ENCODE assay signal across 15 cellular contexts in genomic region chr22:36143956-36144355, GRCh38. TPM values are rescaled to one million over a fixed set of nuclear protein-coding genes. Genes with fewer than 3 reads are reported as not detected.
DNase-seq lines count a peak whose midpoint lies in the region; TF ChIP-seq lines count a peak whose summit lies in the region.
"Had no signal": no experiment of that assay in that cellular context is flagged by ENCODE, and none has a peak within 500 bp of the region (broad histone marks: within the 10 kb centered on the region; RNA-seq: fewer than 3 reads in every experiment).

No MANE protein-coding gene starts in this region.

- H3K27ac Mint-ChIP-seq in activated naive CD4-positive, alpha-beta T cell treated with anti-CD3 and anti-CD28 coated beads, Interleukin-2, amount 50 U/mL, for 24 hours = peak overlapping the region; percentile 18
- H3K27ac Mint-ChIP-seq in CD8-positive, alpha-beta memory T cell = peak overlapping the region in 7 of 8 donors; percentile 18 to 98 (median 81)

- no peak for TF ChIP-seq POLR2A in sigmoid colon (IDR thresholded peaks at IDR 0.05)

- H3K27ac ChIP-seq in CD8-positive, alpha-beta memory T cell (ENCODE audit: low read depth, low read length) = no peak overlapping the region
- H3K27ac ChIP-seq in liver (ENCODE audit: low read depth in 1 of 2, low read length in 2 of 2) (peak overlapping the region; percentile 11 to 32), sigmoid colon (no peak overlapping the region)
- H3K27ac ChIP-seq: C4-2B had no signal

- no peak overlapping the region for H3K4me3 ChIP-seq in CD8-positive, alpha-beta memory T cell (ENCODE audit: low read length)
- H3K4me3 ChIP-seq in liver (ENCODE audit: low read depth in 1 of 3, low read length in 3 of 3) (no peak overlapping the region), sigmoid colon (no peak overlapping the region)

- no peaks in the 10 kb centered on the region for H3K27me3 Mint-ChIP-seq in activated naive CD4-positive, alpha-beta T cell treated with anti-CD3 and anti-CD28 coated beads, Interleukin-2, amount 50 U/mL, for 24 hours
- peaks cover 0 to under 1% of the 10 kb centered on the region in 2 donors for H3K27me3 Mint-ChIP-seq in CD8-positive, alpha-beta memory T cell

- H3K4me1 Mint-ChIP-seq in activated naive CD4-positive, alpha-beta T cell treated with anti-CD3 and anti-CD28 coated beads, Interleukin-2, amount 50 U/mL, for 24 hours = peaks cover 32% of the 10 kb centered on the region
- peaks cover 35 to 56% (median 37%) of the 10 kb centered on the region in 3 donors for H3K4me1 Mint-ChIP-seq in CD8-positive, alpha-beta memory T cell

- POLR2A ChIA-PET in CD8-positive, alpha-beta memory T cell (lab: Charles Lee) = no interaction called here

- no peak for TF ChIP-seq RAD21 in liver (IDR thresholded peaks at IDR 0.05)

- no peaks in the 10 kb centered on the region for H3K9me3 Mint-ChIP-seq in activated naive CD4-positive, alpha-beta T cell treated with anti-CD3 and anti-CD28 coated beads, Interleukin-2, amount 50 U/mL, for 24 hours
- no peaks in the 10 kb centered on the region for H3K9me3 Mint-ChIP-seq in CD8-positive, alpha-beta memory T cell

- TF ChIP-seq EP300 in sigmoid colon (IDR thresholded peaks at IDR 0.05) = no peak

- no peak for DNase-seq in activated naive CD4-positive, alpha-beta T cell treated with Interleukin-2 at 50 U/mL for 16 hours
- no peak for DNase-seq in CD8-positive, alpha-beta memory T cell
- DNase-seq in sigmoid colon = peak; percentile 56
- no peak for DNase-seq in stimulated activated CD4-positive, alpha-beta T cell treated with anti-CD3 and anti-CD28 coated beads, Interleukin-2, amount 100 ng/mL, for 48 hours
- no peak for DNase-seq in anterior cingulate cortex (lab: John Stamatoyannopoulos, UW)
- DNase-seq: H7, IMR-90, Karpas-422, MM.1S, NCI-H1092 treated with DMSO at 0.1 percent for 48 hours, NCI-H524 had no signal

- H3K4me1 ChIP-seq in CD8-positive, alpha-beta memory T cell (ENCODE audit: insufficient read depth, low read length) = peaks cover 1% of the 10 kb centered on the region
- H3K4me1 ChIP-seq in liver (ENCODE audit: control insufficient read depth in 4 of 4, insufficient read depth in 4 of 4, low read length in 3 of 4) (peaks cover 5 to 51% (median 35%) of the 10 kb centered on the region in 4 donors), sigmoid colon (peaks cover 0 to 25% (median 12%) of the 10 kb centered on the region in 4 donors)

- intact Hi-C loops in sigmoid colon (cut with DNase I) = loop anchor here (1.0 kb wide), 1 partner anchor 36 kb away; no protein-coding TSS in a partner anchor

- no peak overlapping the region for H3K9ac ChIP-seq in liver (ENCODE audit: low read depth in 1 of 2, low read length in 2 of 2)

- H3K36me3 ChIP-seq in CD8-positive, alpha-beta memory T cell (ENCODE audit: insufficient read depth, low read length) = peaks cover 61% of the 10 kb centered on the region
- H3K36me3 ChIP-seq in liver (ENCODE audit: control insufficient read depth in 4 of 4, insufficient read depth in 3 of 4, low read depth in 1 of 4, low read length in 3 of 4) (peaks cover 0 to 27% (median 8%) of the 10 kb centered on the region in 4 donors), sigmoid colon (peaks cover 0 to 34% (median 7%) of the 10 kb centered on the region in 4 donors)

- 72% methylated on average over 4 of the region's 4 CpGs for WGBS in liver
- WGBS in sigmoid colon, 2 donors = 71 to 78% methylated on average over 4 of the region's 4 CpGs

- CTCF ChIA-PET in CD8-positive, alpha-beta memory T cell (lab: Charles Lee) = interaction anchor here (1.8 to 3.3 kb wide), 3 partner anchors 17 to 36 kb away, joined by 3 to 15 read pairs (median 14); partner anchors contain the start of gene APOL3

- no peaks in the 10 kb centered on the region for H3K27me3 ChIP-seq in CD8-positive, alpha-beta memory T cell (ENCODE audit: insufficient read depth, low read length, poor library complexity, severe bottlenecking)
- H3K27me3 ChIP-seq in liver (ENCODE audit: control insufficient read depth in 4 of 4, insufficient read depth in 4 of 4, low read length in 3 of 4) = no peaks in the 10 kb centered on the region
- H3K27me3 ChIP-seq in sigmoid colon = no peaks in the 10 kb centered on the region

- no peaks in the 10 kb centered on the region for H3K9me3 ChIP-seq in CD8-positive, alpha-beta memory T cell (ENCODE audit: low read length)
- H3K9me3 ChIP-seq in liver (ENCODE audit: control insufficient read depth in 4 of 4, low read length in 3 of 4) = no peaks in the 10 kb centered on the region
- no peaks in the 10 kb centered on the region for H3K9me3 ChIP-seq in sigmoid colon

- TF ChIP-seq CTCF in liver (IDR thresholded peaks at IDR 0.05; ENCODE audit: low read depth, low read length, missing input control) (no peak), sigmoid colon (IDR thresholded peaks at IDR 0.05) (no peak)

- no peak overlapping the region for H3K4me3 Mint-ChIP-seq in activated naive CD4-positive, alpha-beta T cell treated with anti-CD3 and anti-CD28 coated beads, Interleukin-2, amount 50 U/mL, for 24 hours
- peak overlapping the region in 1 of 7 donors; percentile 50 for H3K4me3 Mint-ChIP-seq in CD8-positive, alpha-beta memory T cell

- peaks cover 5% of the 10 kb centered on the region for H3K36me3 Mint-ChIP-seq in activated naive CD4-positive, alpha-beta T cell treated with anti-CD3 and anti-CD28 coated beads, Interleukin-2, amount 50 U/mL, for 24 hours
- peaks cover 0 to 94% (median 23%) of the 10 kb centered on the region in 3 donors for H3K36me3 Mint-ChIP-seq in CD8-positive, alpha-beta memory T cell

TF ChIP-seq in liver, 16 proteins besides CTCF, POLR2A, EP300 and RAD21 (continues in another document):
- TF ChIP-seq, protein P1, sequence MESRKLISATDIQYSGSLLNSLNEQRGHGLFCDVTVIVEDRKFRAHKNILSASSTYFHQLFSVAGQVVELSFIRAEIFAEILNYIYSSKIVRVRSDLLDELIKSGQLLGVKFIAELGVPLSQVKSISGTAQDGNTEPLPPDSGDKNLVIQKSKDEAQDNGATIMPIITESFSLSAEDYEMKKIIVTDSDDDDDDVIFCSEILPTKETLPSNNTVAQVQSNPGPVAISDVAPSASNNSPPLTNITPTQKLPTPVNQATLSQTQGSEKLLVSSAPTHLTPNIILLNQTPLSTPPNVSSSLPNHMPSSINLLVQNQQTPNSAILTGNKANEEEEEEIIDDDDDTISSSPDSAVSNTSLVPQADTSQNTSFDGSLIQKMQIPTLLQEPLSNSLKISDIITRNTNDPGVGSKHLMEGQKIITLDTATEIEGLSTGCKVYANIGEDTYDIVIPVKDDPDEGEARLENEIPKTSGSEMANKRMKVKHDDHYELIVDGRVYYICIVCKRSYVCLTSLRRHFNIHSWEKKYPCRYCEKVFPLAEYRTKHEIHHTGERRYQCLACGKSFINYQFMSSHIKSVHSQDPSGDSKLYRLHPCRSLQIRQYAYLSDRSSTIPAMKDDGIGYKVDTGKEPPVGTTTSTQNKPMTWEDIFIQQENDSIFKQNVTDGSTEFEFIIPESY (IDR thresholded peaks at IDR 0.05) = no peak
- TF ChIP-seq JUND (IDR thresholded peaks at IDR 0.05) (no peak), GABPA (IDR thresholded peaks at IDR 0.05 in 1 of 2, conservative IDR thresholded peaks at IDR 0.05 in 1 of 2) (no peak), MAX (IDR thresholded peaks at IDR 0.05) (no peak), EGR1 (IDR thresholded peaks at IDR 0.05; ENCODE audit: low read depth in 2 of 2) (no peak), ATF3 (IDR thresholded peaks at IDR 0.05) (no peak), YY1 (IDR thresholded peaks at IDR 0.05) (no peak), TAF1 (conservative IDR thresholded peaks at IDR 0.05) (no peak), FOXA1 (IDR thresholded peaks at IDR 0.05) (no peak), HNF4G (IDR thresholded peaks at IDR 0.05) (no peak), NR2F2 (IDR thresholded peaks at IDR 0.05) (no peak), RXRA (IDR thresholded peaks at IDR 0.05) (no peak), SP1 (IDR thresholded peaks at IDR 0.05) (no peak)

RNA-seq across cellular contexts. Expression of gene APOL3, which starts 16.6 kb away (rescaled TPM):
- 10 to 100 TPM; 43.1 to 48.3 TPM for total RNA-seq in CD8-positive, alpha-beta memory T cell
- polyA plus RNA-seq in CD8-positive, alpha-beta memory T cell = 102 TPM
- total RNA-seq in liver (10 to 100 TPM; 11.4 to 34.5 TPM), sigmoid colon (10 to 100 TPM; 20.2 to 48.9 (median 31.2) TPM)
- polyA plus RNA-seq in liver (10 to 100 TPM in 1 of 2 donors, 1 to 10 TPM in 1; 7.2 to 12.2 TPM), sigmoid colon (10 to 100 TPM in 2 of 3 donors, 1 to 10 TPM in 1; 7.4 to 36.9 (median 22.2) TPM)

RNA-seq across cellular contexts. Expression of gene APOL4, which starts 57.7 kb away (rescaled TPM):
- total RNA-seq in CD8-positive, alpha-beta memory T cell = under 1 TPM; 0.42 to 0.46 TPM
- not detected for polyA plus RNA-seq in CD8-positive, alpha-beta memory T cell
- total RNA-seq in liver (1 to 10 TPM; 1.5 to 2.3 TPM), sigmoid colon (10 to 100 TPM in 1 of 4 donors, 1 to 10 TPM in 3; 1.2 to 14.0 (median 5.4) TPM)
- polyA plus RNA-seq in liver (1 to 10 TPM in 1 of 2 donors, under 1 TPM in 1; 0.59 to 2.2 TPM), sigmoid colon (1 to 10 TPM; 3.2 to 9.3 (median 4.8) TPM)
- total RNA-seq: H7, HT-29, IMR-90 had no signal

Comparison
In these comparisons a context has a peak if more than half of its experiments do, and no peak if none do; other contexts are left out.
1. H3K27ac ChIP-seq: peak in liver (2 of 2); none in CD8-positive, alpha-beta memory T cell (single experiment) and sigmoid colon (0 of 4).